ENCODE assay signal across 1 cellular context in the genomic region with DNA sequence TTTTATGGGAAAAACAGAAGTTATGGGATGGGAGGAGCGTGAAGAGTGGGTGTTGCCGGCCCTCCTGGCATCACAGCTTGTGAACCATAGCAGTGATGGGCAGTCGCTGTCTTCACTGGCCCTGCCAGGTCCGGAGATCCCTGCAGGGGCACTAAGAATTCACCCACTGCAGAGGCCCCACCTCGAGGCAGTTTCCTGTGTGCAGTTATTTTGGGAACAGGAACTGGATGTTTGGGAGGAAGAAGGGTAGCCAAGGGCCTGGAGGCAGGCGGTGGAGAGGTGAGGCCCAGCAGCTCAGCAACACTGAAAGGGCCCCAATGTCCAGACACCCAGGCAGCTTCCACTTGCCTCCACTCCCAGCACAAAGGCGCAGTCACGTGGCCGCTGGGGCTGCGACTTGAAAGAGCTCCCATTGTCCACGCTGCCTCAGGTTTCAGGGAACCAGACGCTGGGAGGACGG.
TF ChIP-seq lines count a peak whose summit lies in the region.

No MANE protein-coding gene starts in this region.

TF ChIP-seq in HepG2, 621 proteins besides CTCF, POLR2A, EP300 and RAD21 (continued from another document):
- TF ChIP-seq ZNF687 (CRISPR knock-in tag; IDR thresholded peaks at IDR 0.05) = peak; percentile 72
- TF ChIP-seq ZNF776 (CRISPR knock-in tag; IDR thresholded peaks at IDR 0.05) = no peak
- TF ChIP-seq SOX5 (CRISPR knock-in tag; IDR thresholded peaks at IDR 0.05; ENCODE audit: borderline replicate concordance) = peak; percentile 74
- TF ChIP-seq ZFY (CRISPR knock-in tag; IDR thresholded peaks at IDR 0.05) = 0 out of 2 replicates have a peak, but pooled peaks have one; percentile 35
- TF ChIP-seq PHF21A (CRISPR knock-in tag; IDR thresholded peaks at IDR 0.05) = no peak
- TF ChIP-seq USF2 (IDR thresholded peaks at IDR 0.05; ENCODE audit: low read depth, low read length) = peak; percentile 65
- TF ChIP-seq USF2 (CRISPR knock-in tag; IDR thresholded peaks at IDR 0.05; ENCODE audit: borderline replicate concordance) = peak; percentile 84; the same call in 1 of the 2 replicates
- peak; percentile 50; the same call in 1 of the 2 replicates for TF ChIP-seq BHLHE40 (IDR thresholded peaks at IDR 0.05; ENCODE audit: low read length)
- TF ChIP-seq, protein P1, sequence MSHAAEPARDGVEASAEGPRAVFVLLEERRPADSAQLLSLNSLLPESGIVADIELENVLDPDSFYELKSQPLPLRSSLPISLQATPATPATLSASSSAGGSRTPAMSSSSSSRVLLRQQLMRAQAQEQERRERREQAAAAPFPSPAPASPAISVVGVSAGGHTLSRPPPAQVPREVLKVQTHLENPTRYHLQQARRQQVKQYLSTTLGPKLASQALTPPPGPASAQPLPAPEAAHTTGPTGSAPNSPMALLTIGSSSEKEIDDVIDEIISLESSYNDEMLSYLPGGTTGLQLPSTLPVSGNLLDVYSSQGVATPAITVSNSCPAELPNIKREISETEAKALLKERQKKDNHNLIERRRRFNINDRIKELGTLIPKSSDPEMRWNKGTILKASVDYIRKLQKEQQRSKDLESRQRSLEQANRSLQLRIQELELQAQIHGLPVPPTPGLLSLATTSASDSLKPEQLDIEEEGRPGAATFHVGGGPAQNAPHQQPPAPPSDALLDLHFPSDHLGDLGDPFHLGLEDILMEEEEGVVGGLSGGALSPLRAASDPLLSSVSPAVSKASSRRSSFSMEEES (CRISPR knock-in tag; IDR thresholded peaks at IDR 0.05) = peak; percentile 44; the same call in 1 of the 2 replicates
- peak; percentile 23; the same call in 1 of the 2 replicates for TF ChIP-seq ZMYM4 (CRISPR knock-in tag; IDR thresholded peaks at IDR 0.05)
TF ChIP-seq in HepG2: peak in this region for 16.
